In genomic region chr9:130732793-130733221, GRCh38 we compare ENCODE assay signal across 17 cellular contexts. TPM values are rescaled to one million over a fixed set of nuclear protein-coding genes. Genes with fewer than 3 reads are reported as not detected.
A peak's percentile ranks its signal among the peaks of the same experiment; 100 is the strongest.
DNase-seq lines count a peak whose midpoint lies in the region; ATAC-seq, FAIRE-seq and TF ChIP-seq lines count a peak whose summit lies in the region.
"Had no signal": no experiment of that assay in that cellular context is flagged by ENCODE, and none has a peak within 500 bp of the region (broad histone marks: within the 10 kb centered on the region; RNA-seq: fewer than 3 reads in every experiment).

No MANE protein-coding gene starts in this region.

- H3K4me1 ChIP-seq in A549 (peaks cover 25% of the 10 kb centered on the region), H1 (replicated peaks in 1 of 4; ENCODE audit: control insufficient read depth in 3 of 4, insufficient read depth in 4 of 4, low read length in 3 of 4) (no peaks in the 10 kb centered on the region; a peak in 1 of 7 replicates), ascending aorta (no peaks in the 10 kb centered on the region)
- H3K4me1 ChIP-seq: Caco-2 had no signal

- H3K23me2 ChIP-seq in H1 (ENCODE audit: low read depth, low read length) = no peaks in the 10 kb centered on the region

- peaks cover 6% of the 10 kb centered on the region for H3K36me3 Mint-ChIP-seq in mesothelial cell of epicardium
- peaks cover 3% of the 10 kb centered on the region for H3K36me3 Mint-ChIP-seq in activated CD4-positive, alpha-beta T cell treated with anti-CD3 and anti-CD28 coated beads for 36 hours (ENCODE audit: low read depth)
- H3K36me3 Mint-ChIP-seq in osteocyte (ENCODE audit: unreplicated experiment) = peaks cover 4% of the 10 kb centered on the region
- no peaks in the 10 kb centered on the region for H3K36me3 Mint-ChIP-seq in CD4-positive, alpha-beta T cell (ENCODE audit: low read depth)
- H3K36me3 Mint-ChIP-seq: activated naive CD4-positive, alpha-beta T cell treated with anti-CD3 and anti-CD28 coated beads, Interleukin-2, amount 10 ng/mL, durations not matched to agents 7 days and 5 days had no signal

- TF ChIP-seq EP300 in A549 (IDR thresholded peaks at IDR 0.05) (no peak), H1 (IDR thresholded peaks at IDR 0.05; ENCODE audit: borderline replicate concordance in 1 of 2, low read depth in 2 of 2, low read length in 2 of 2) (no peak)

- no peak overlapping the region for H2BK5ac ChIP-seq in H1 (ENCODE audit: low read depth, low read length)

- no peak overlapping the region for H2BK20ac ChIP-seq in H1 (ENCODE audit: low read length)

- H3K14ac ChIP-seq in H1 (ENCODE audit: insufficient read length) = no peak overlapping the region

- no peak overlapping the region for H3K4me3 ChIP-seq in A549
- H3K4me3 ChIP-seq in H1 (ENCODE audit: extremely low read depth in 1 of 4, insufficient read depth in 2 of 4, low read depth in 3 of 4, low read length in 4 of 4) = no peak overlapping the region
- H3K4me3 ChIP-seq in ascending aorta = no peak overlapping the region
- H3K4me3 ChIP-seq: sigmoid colon had no signal

- no peak overlapping the region for H3K18ac ChIP-seq in H1 (ENCODE audit: extremely low read depth, low read length)

- H3K27ac Mint-ChIP-seq in mesothelial cell of epicardium (peak overlapping the region; percentile 76), osteocyte (ENCODE audit: unreplicated experiment) (no peak overlapping the region)
- no peak overlapping the region for H3K27ac Mint-ChIP-seq in activated CD4-positive, alpha-beta T cell treated with anti-CD3 and anti-CD28 coated beads for 36 hours
- no peak overlapping the region for H3K27ac Mint-ChIP-seq in CD4-positive, alpha-beta T cell
- H3K27ac Mint-ChIP-seq: activated CD8-positive, alpha-beta memory T cell treated with anti-CD3 and anti-CD28 coated beads, Interleukin-2, amount 10 ng/mL, durations not matched to agents 7 days and 5 days; activated naive CD4-positive, alpha-beta T cell treated with anti-CD3 and anti-CD28 coated beads, Interleukin-2, amount 10 ng/mL, durations not matched to agents 7 days and 5 days had no signal

- no peak overlapping the region for H2BK12ac ChIP-seq in H1 (ENCODE audit: low read depth, low read length)

- no peak overlapping the region for H2BK120ac ChIP-seq in H1 (replicated peaks; ENCODE audit: low read depth, low read length)

- intact Hi-C loops in activated CD4-positive, alpha-beta T cell treated with anti-CD3 and anti-CD28 coated beads for 36 hours (cut with DNase I, micrococcal nuclease) = no loop called here
- intact Hi-C loops in ascending aorta (cut with DNase I) = no loop called here
- intact Hi-C loops in CD4-positive, alpha-beta T cell (cut with DNase I, micrococcal nuclease) = no loop called here

- no peak overlapping the region for H2BK15ac ChIP-seq in H1 (ENCODE audit: low read length)

- H3K4me2 ChIP-seq in A549 (peak overlapping the region; percentile 56), H1 (ENCODE audit: insufficient read depth in 1 of 2, low read depth in 2 of 2, low read length in 2 of 2) (no peak overlapping the region)

- CTCF ChIA-PET in A549 (lab: Yijun Ruan, JAX) = interaction anchor here (0.6 to 2.9 kb wide), 14 partner anchors 9 to 406 kb away, joined by 3 to 21 read pairs (median 5); no protein-coding TSS in a partner anchor
- CTCF ChIA-PET in H1 (lab: Charles Lee; ENCODE audit: partially characterized antibody) = interaction anchor here (0.6 to 3.6 kb wide), 12 partner anchors 11 to 245 kb away, joined by 3 to 25 read pairs (median 4); partner anchors contain the start of gene EXOSC2
- CTCF ChIA-PET in activated CD4-positive, alpha-beta T cell treated with anti-CD3 and anti-CD28 coated beads for 36 hours (lab: Charles Lee) = interaction anchor here (0.5 to 2.3 kb wide), 4 partner anchors 16 to 52 kb away, joined by 3 to 11 read pairs (median 4); no protein-coding TSS in a partner anchor
- CTCF ChIA-PET in CD4-positive, alpha-beta T cell (lab: Charles Lee) = interaction anchor here (0.6 to 1.0 kb wide), 2 partner anchors 8 to 25 kb away, joined by 3 to 5 read pairs; no protein-coding TSS in a partner anchor

- H3K9me3 Mint-ChIP-seq in mesothelial cell of epicardium = peaks cover 4% of the 10 kb centered on the region
- no peaks in the 10 kb centered on the region for H3K9me3 Mint-ChIP-seq in activated CD4-positive, alpha-beta T cell treated with anti-CD3 and anti-CD28 coated beads for 36 hours (ENCODE audit: low read depth)
- no peaks in the 10 kb centered on the region for H3K9me3 Mint-ChIP-seq in osteocyte (ENCODE audit: unreplicated experiment)
- H3K9me3 Mint-ChIP-seq in CD4-positive, alpha-beta T cell = no peaks in the 10 kb centered on the region
- H3K9me3 Mint-ChIP-seq: activated naive CD4-positive, alpha-beta T cell treated with anti-CD3 and anti-CD28 coated beads, Interleukin-2, amount 10 ng/mL, durations not matched to agents 7 days and 5 days had no signal

- H3K9ac ChIP-seq in H1 (replicated peaks in 1 of 4; ENCODE audit: extremely low read depth in 1 of 4, low read depth in 3 of 4, low read length in 3 of 4) = no peak overlapping the region

- TF ChIP-seq CTCF in A549 (IDR thresholded peaks at IDR 0.05) (no peak), H1 (IDR thresholded peaks at IDR 0.05; ENCODE audit: control extremely low read depth in 1 of 3, insufficient read depth in 1 of 3, low read depth in 1 of 3, low read length in 3 of 3) (no peak), mesothelial cell of epicardium (IDR thresholded peaks at IDR 0.05; ENCODE audit: unreplicated experiment) (no peak), ascending aorta (IDR thresholded peaks at IDR 0.05) (no peak), osteocyte (IDR thresholded peaks at IDR 0.05) (no peak)
- no peak for TF ChIP-seq CTCF in CD4-positive, alpha-beta T cell (IDR thresholded peaks at IDR 0.05)

- TF ChIP-seq RAD21 in A549 (conservative IDR thresholded peaks at IDR 0.05 in 1 of 2, IDR thresholded peaks at IDR 0.05 in 1 of 2) (no peak), H1 (IDR thresholded peaks at IDR 0.05 in 1 of 2, conservative IDR thresholded peaks at IDR 0.05 in 1 of 2; ENCODE audit: low read depth in 2 of 2, low read length in 2 of 2) (no peak)

- no peak overlapping the region for H2AK5ac ChIP-seq in H1 (ENCODE audit: low read depth, low read length)

- H2AFZ ChIP-seq in H1 (ENCODE audit: low read length) = no peak overlapping the region

- H3K4me3 Mint-ChIP-seq in mesothelial cell of epicardium = no peak overlapping the region
- no peak overlapping the region for H3K4me3 Mint-ChIP-seq in activated CD4-positive, alpha-beta T cell treated with anti-CD3 and anti-CD28 coated beads for 36 hours
- H3K4me3 Mint-ChIP-seq in osteocyte (ENCODE audit: unreplicated experiment) = no peak overlapping the region
- no peak overlapping the region for H3K4me3 Mint-ChIP-seq in CD4-positive, alpha-beta T cell
- H3K4me3 Mint-ChIP-seq: activated CD8-positive, alpha-beta memory T cell treated with anti-CD3 and anti-CD28 coated beads, Interleukin-2, amount 10 ng/mL, durations not matched to agents 7 days and 5 days; activated naive CD4-positive, alpha-beta T cell treated with anti-CD3 and anti-CD28 coated beads, Interleukin-2, amount 10 ng/mL, durations not matched to agents 7 days and 5 days; brain had no signal

- no peak overlapping the region for H4K5ac ChIP-seq in H1 (ENCODE audit: insufficient read length, low read depth, low read length)

- peak overlapping the region; percentile 41 to 53; a peak in 2 of 6 replicates for H3K27ac ChIP-seq in A549
- no peak overlapping the region for H3K27ac ChIP-seq in H1 (ENCODE audit: low read depth, low read length)
- no peak overlapping the region for H3K27ac ChIP-seq in ascending aorta
- H3K27ac ChIP-seq in CD4-positive, alpha-beta T cell (ENCODE audit: low read depth, low read length) = no peak overlapping the region

- peak in 1 of 2 experiments; percentile 59; a peak in 3 of 6 replicates for ATAC-seq in A549
- ATAC-seq in activated CD4-positive, alpha-beta T cell treated with anti-CD3 and anti-CD28 coated beads for 36 hours = no peak
- no peak for ATAC-seq in CD4-positive, alpha-beta T cell (ENCODE audit: poor library complexity)
- ATAC-seq: activated CD8-positive, alpha-beta memory T cell treated with anti-CD3 and anti-CD28 coated beads, Interleukin-2, amount 10 ng/mL, durations not matched to agents 7 days and 5 days had no signal

- H3K56ac ChIP-seq in H1 (replicated peaks; ENCODE audit: insufficient read length, low read depth, low read length) = no peak overlapping the region

- 29% methylated on average over 5 of the region's 5 CpGs for WGBS in A549 (ENCODE audit: missing lambda C conversion rate)
- 92% methylated on average over 5 of the region's 5 CpGs; no CpG with 5 or more reads in 1 of the 2 experiments for WGBS in H1 (ENCODE audit: extremely low coverage in 1 of 2, insufficient coverage in 1 of 2, insufficient read length in 1 of 2, insufficient replicate concordance in 2 of 2, low coverage in 1 of 2, low lambda C conversion rate in 2 of 2, missing lambda C conversion rate in 1 of 2), 2 experiments

- no peak overlapping the region for H3K4ac ChIP-seq in H1 (replicated peaks; ENCODE audit: insufficient read length, low read depth, low read length)

- H3K36me3 ChIP-seq in H1 (ENCODE audit: control insufficient read depth in 2 of 4, insufficient read depth in 4 of 4, low read length in 3 of 4) (no peaks in the 10 kb centered on the region), ascending aorta (no peaks in the 10 kb centered on the region)
- H3K36me3 ChIP-seq: sigmoid colon had no signal

- DNase-seq in A549 (ENCODE audit: low read depth in 1 of 2, low spot score in 1 of 2) = peak in 1 of 2 experiments; percentile 15
- DNase-seq in M059J (ENCODE audit: low read depth) = peak; percentile 42
- DNase-seq in H1 (ENCODE audit: low read depth in 1 of 2, low spot score in 2 of 2) = no peak
- DNase-seq in mesothelial cell of epicardium (ENCODE audit: low spot score in 2 of 2, unreplicated experiment in 2 of 2) = no peak
- no peak for DNase-seq in activated CD4-positive, alpha-beta T cell treated with anti-CD3 and anti-CD28 coated beads for 36 hours
- DNase-seq in ascending aorta (ENCODE audit: low spot score in 2 of 2) = no peak
- no peak for DNase-seq in osteocyte (ENCODE audit: extremely low spot score, unreplicated experiment)
- no peak for DNase-seq in CD4-positive, alpha-beta T cell
- DNase-seq: activated CD8-positive, alpha-beta memory T cell treated with anti-CD3 and anti-CD28 coated beads, Interleukin-2, amount 10 ng/mL, durations not matched to agents 7 days and 5 days; activated naive CD4-positive, alpha-beta T cell treated with anti-CD3 and anti-CD28 coated beads, Interleukin-2, amount 10 ng/mL, durations not matched to agents 7 days and 5 days; Caco-2; sigmoid colon; stimulated activated CD4-positive, alpha-beta T cell treated with anti-CD3 and anti-CD28 coated beads, Interleukin-4, amount 100 ng/mL, for 4 hours; T-helper 2 cell had no signal

- H3K27me3 Mint-ChIP-seq in mesothelial cell of epicardium (ENCODE audit: low read depth) (no peaks in the 10 kb centered on the region), osteocyte (ENCODE audit: unreplicated experiment) (no peaks in the 10 kb centered on the region)
- H3K27me3 Mint-ChIP-seq in activated CD4-positive, alpha-beta T cell treated with anti-CD3 and anti-CD28 coated beads for 36 hours = no peaks in the 10 kb centered on the region
- H3K27me3 Mint-ChIP-seq in CD4-positive, alpha-beta T cell = no peaks in the 10 kb centered on the region
- H3K27me3 Mint-ChIP-seq: activated CD8-positive, alpha-beta memory T cell treated with anti-CD3 and anti-CD28 coated beads, Interleukin-2, amount 10 ng/mL, durations not matched to agents 7 days and 5 days; activated naive CD4-positive, alpha-beta T cell treated with anti-CD3 and anti-CD28 coated beads, Interleukin-2, amount 10 ng/mL, durations not matched to agents 7 days and 5 days; brain had no signal

- FAIRE-seq in A549 (lab: Jason Lieb, UNC) = no peak
- no peak for FAIRE-seq in H1 (lab: Jason Lieb, UNC)
- FAIRE-seq: frontal cortex, urothelium cell line had no signal

- peaks cover 0 to 1% (median 0%) of the 10 kb centered on the region in 4 experiments; a peak in 1 of 7 replicates for H3K27me3 ChIP-seq in H1 (replicated peaks in 1 of 4; ENCODE audit: control insufficient read depth in 3 of 4, extremely low read depth in 1 of 4, insufficient read depth in 3 of 4, low read length in 3 of 4)
- H3K27me3 ChIP-seq in ascending aorta = no peaks in the 10 kb centered on the region
- H3K27me3 ChIP-seq in CD4-positive, alpha-beta T cell (ENCODE audit: control insufficient read depth, insufficient read depth, low read length) = no peaks in the 10 kb centered on the region
- H3K27me3 ChIP-seq: sigmoid colon had no signal

- peaks cover 5% of the 10 kb centered on the region; the same call in 1 of the 2 replicates for H3K79me1 ChIP-seq in H1 (ENCODE audit: low read depth, low read length)

- POLR2A ChIA-PET in A549 (lab: Yijun Ruan, JAX) (no interaction called here), H1 (lab: Charles Lee; ENCODE audit: partially characterized antibody) (interaction anchor here (0.8 to 1.8 kb wide), 3 partner anchors 18 to 41 kb away, joined by 3 to 4 read pairs (median 3); no protein-coding TSS in a partner anchor)
- POLR2A ChIA-PET in activated CD4-positive, alpha-beta T cell treated with anti-CD3 and anti-CD28 coated beads for 36 hours (lab: Charles Lee) = no interaction called here
- POLR2A ChIA-PET in CD4-positive, alpha-beta T cell (lab: Charles Lee) = no interaction called here

- H4K20me1 ChIP-seq in H1 (replicated peaks in 1 of 2; ENCODE audit: control insufficient read depth in 1 of 2, insufficient read depth in 2 of 2, low read length in 2 of 2) = peaks cover 0 to 2% of the 10 kb centered on the region in 2 experiments

- peaks cover 11% of the 10 kb centered on the region for H3K4me1 Mint-ChIP-seq in mesothelial cell of epicardium
- peaks cover 23% of the 10 kb centered on the region for H3K4me1 Mint-ChIP-seq in activated CD4-positive, alpha-beta T cell treated with anti-CD3 and anti-CD28 coated beads for 36 hours
- H3K4me1 Mint-ChIP-seq in osteocyte (ENCODE audit: unreplicated experiment) = peaks cover 34% of the 10 kb centered on the region
- peaks cover 29% of the 10 kb centered on the region for H3K4me1 Mint-ChIP-seq in CD4-positive, alpha-beta T cell (ENCODE audit: low read depth)
- H3K4me1 Mint-ChIP-seq: activated naive CD4-positive, alpha-beta T cell treated with anti-CD3 and anti-CD28 coated beads, Interleukin-2, amount 10 ng/mL, durations not matched to agents 7 days and 5 days had no signal

- TF ChIP-seq POLR2A in A549 (IDR thresholded peaks at IDR 0.05; ENCODE audit: low read length) = no peak
- TF ChIP-seq POLR2A in H1 (IDR thresholded peaks at IDR 0.05; ENCODE audit: control extremely low read depth in 1 of 2, low read depth in 2 of 2, low read length in 2 of 2) = no peak

- peaks cover 0 to 46% of the 10 kb centered on the region in 2 experiments; a peak in 2 of 4 replicates for H3K79me2 ChIP-seq in H1 (ENCODE audit: control insufficient read depth in 1 of 2, insufficient read depth in 2 of 2, low read length in 2 of 2)

- H4K91ac ChIP-seq in H1 (replicated peaks; ENCODE audit: insufficient read length, low read length) = no peak overlapping the region

- no peaks in the 10 kb centered on the region for H3K9me3 ChIP-seq in A549
- H3K9me3 ChIP-seq in H1 (ENCODE audit: insufficient read depth in 2 of 2, low read depth in 1 of 2, low read length in 1 of 2) = no peaks in the 10 kb centered on the region
- H3K9me3 ChIP-seq in ascending aorta = no peaks in the 10 kb centered on the region
- no peaks in the 10 kb centered on the region for H3K9me3 ChIP-seq in CD4-positive, alpha-beta T cell (ENCODE audit: control insufficient read depth, low read length)
- H3K9me3 ChIP-seq: Caco-2, sigmoid colon had no signal

- no peak overlapping the region for H4K8ac ChIP-seq in H1 (ENCODE audit: extremely low read depth, insufficient read depth, low read length)

- H3K23ac ChIP-seq in H1 (ENCODE audit: insufficient read length) = no peak overlapping the region

RNA-seq across cellular contexts. Expression of gene EXOSC2, which starts 39.2 kb away (rescaled TPM):
- 76.1 and 96.8 TPM in 2 replicates for polyA plus RNA-seq in A549 (2011; rRNA removed)
- polyA plus RNA-seq in A549 (2012; cell fraction: cytosol; rRNA removed) = 59.6 and 61.4 TPM in 2 replicates
- polyA plus RNA-seq in A549 (2012; cell fraction: nucleus; rRNA removed) = 43.5 and 62.0 TPM in 2 replicates
- 97.9 to 111 TPM (median 101 TPM) in 3 replicates for polyA plus RNA-seq in A549 (2017; fragmentation: RNase III; extraction: RNeasy Plus Mini Kit Qiagen cat#74134 plus additional on column Dnase treatment)
- 45.1 and 62.3 TPM in 2 replicates for polyA minus RNA-seq in A549 (2011; rRNA and poly(A)+ RNA removed)
- 27.4 and 44.1 TPM in 2 replicates for total RNA-seq in M059J (2014; rRNA removed; shearing (Covaris generic))
- total RNA-seq in H1 (2021; fragmentation: NEBNext Ultra II Directional; extraction: Animal tissue kit (Norgen Biotek cat#: 25700)) = 84.3 and 93.6 TPM in 2 replicates
- polyA plus RNA-seq in H1 (2011; rRNA removed) = 39.3 and 47.8 TPM in 2 replicates
- polyA plus RNA-seq in H1 (2011; cell fraction: cytosol; rRNA removed) = 67.9 TPM
- polyA plus RNA-seq in H1 (2011; cell fraction: nucleus; rRNA removed) = 45.9 TPM
- polyA plus RNA-seq in H1 (2012, experiment 1 of 2) = 65.5 to 78.6 TPM (median 69.6 TPM) in 4 replicates
- 24.0 TPM for polyA plus RNA-seq in H1 (2012, experiment 2 of 2)
- 34.7 TPM for polyA plus RNA-seq in H1 (2013, experiment 1 of 2)
- 33.1 TPM for polyA plus RNA-seq in H1 (2013, experiment 2 of 2)
- polyA minus RNA-seq in H1 (2011; rRNA and poly(A)+ RNA removed) = 96.3 and 109 TPM in 2 replicates
- 41.5 TPM for polyA minus RNA-seq in H1 (2011; cell fraction: cytosol; rRNA and poly(A)+ RNA removed)
- 62.0 TPM for polyA minus RNA-seq in H1 (2011; cell fraction: nucleus; rRNA and poly(A)+ RNA removed)
- total RNA-seq in mesothelial cell of epicardium = 52.8 to 56.2 TPM (median 54.4 TPM) in 3 replicates
- 10 to 100 TPM; 67.9 to 86.0 TPM for total RNA-seq in activated CD4-positive, alpha-beta T cell treated with anti-CD3 and anti-CD28 coated beads for 36 hours
- total RNA-seq in ascending aorta = 20.6 TPM
- total RNA-seq in osteocyte = 26.1 and 26.2 TPM in 2 replicates
- 10 to 100 TPM; 49.2 to 50.2 TPM for total RNA-seq in CD4-positive, alpha-beta T cell

Comparison
In these comparisons a context has a peak if more than half of its experiments do, and no peak if none do; other contexts are left out.
1. H3K27ac ChIP-seq: peak in A549 (2 of 2); none in H1 (single experiment), ascending aorta (0 of 2) and CD4-positive, alpha-beta T cell (single experiment).
2. Of the 18 proteins assayed by ChIP-seq in both H1 and A549: peak only in H1: none; only in A549: none; in both: CEBPB; in neither: 17.